ENCODE assay signal across 19 cellular contexts in the genomic region with DNA sequence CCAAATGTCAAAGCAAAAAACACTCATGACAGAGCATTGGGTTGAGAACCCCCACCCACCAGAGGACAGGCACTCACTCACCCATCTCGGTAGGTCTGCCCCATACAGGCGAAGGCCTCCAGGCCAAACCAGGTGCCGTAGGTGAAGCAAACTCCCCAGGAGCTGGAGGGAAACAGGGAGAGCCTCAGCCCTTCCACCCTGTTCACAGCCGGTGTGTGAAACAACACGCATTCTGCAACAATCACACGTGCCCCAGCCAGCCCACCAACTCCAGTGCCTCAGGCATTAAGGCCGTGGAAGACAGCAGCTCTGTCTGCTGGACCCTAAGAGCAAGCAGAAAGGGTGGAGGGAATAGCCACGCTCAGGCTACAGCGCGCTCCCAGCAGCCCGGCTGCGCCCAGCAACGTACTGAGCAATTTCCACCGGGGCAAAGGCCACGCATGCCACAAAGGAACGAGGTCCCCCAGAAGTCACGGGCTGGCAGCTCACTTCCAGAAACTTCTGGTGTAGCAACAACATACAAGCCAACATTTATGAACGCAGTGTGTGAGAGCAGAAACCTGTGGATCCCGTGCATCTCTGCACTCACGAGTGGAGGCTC. TPM values are rescaled to one million over a fixed set of nuclear protein-coding genes. Genes with fewer than 3 reads are reported as not detected.
DNase-seq lines count a peak whose midpoint lies in the region; ATAC-seq and TF ChIP-seq lines count a peak whose summit lies in the region.
"Had no signal": no experiment of that assay in that cellular context is flagged by ENCODE, and none has a peak within 500 bp of the region (broad histone marks: within the 10 kb centered on the region; RNA-seq: fewer than 3 reads in every experiment).

No MANE protein-coding gene starts in this region.

- H3K79me2 ChIP-seq in smooth muscle cell (ENCODE audit: low read depth): peaks cover 2% of the 10 kb centered on the region

- no peak overlapping the region for H3K9ac ChIP-seq in smooth muscle cell (ENCODE audit: low read depth)

- H3K36me3 ChIP-seq in Peyer's patch (peaks cover 0 to 66% (median 0%) of the 10 kb centered on the region in 3 donors), smooth muscle cell (ENCODE audit: low read depth) (no peaks in the 10 kb centered on the region)
- H3K36me3 ChIP-seq: breast epithelium had no signal

- H2AFZ ChIP-seq in smooth muscle cell (ENCODE audit: low read depth): no peak overlapping the region

- ATAC-seq in sciatic nerve: no peak
- ATAC-seq: stimulated activated memory B cell treated with anti-CD40 and anti-IgM and Interleukin-4, amounts not matched to agents 10 μg/mL and 1 μg/mL and 100 μg/mL, for 72 hours had no signal

- H4K20me1 ChIP-seq in smooth muscle cell (ENCODE audit: low read depth): no peaks in the 10 kb centered on the region

- H3K4me2 ChIP-seq in smooth muscle cell: no peak overlapping the region

- H3K4me1 ChIP-seq in Peyer's patch: no peaks in the 10 kb centered on the region
- no peaks in the 10 kb centered on the region for H3K4me1 ChIP-seq in smooth muscle cell (ENCODE audit: low read depth)
- H3K4me1 ChIP-seq: breast epithelium had no signal

- H3K27ac Mint-ChIP-seq in glutamatergic neuron (ENCODE audit: unreplicated experiment): peak overlapping the region; percentile 90
- H3K27ac Mint-ChIP-seq: CD4-positive, alpha-beta T cell; stimulated activated memory B cell treated with anti-CD40 and anti-IgM and Interleukin-4, amounts not matched to agents 10 μg/mL and 1 μg/mL and 100 μg/mL, for 72 hours had no signal

- DNase-seq in H4 (ENCODE audit: low spot score): peak; percentile 3
- peak in 2 of 3 donors; percentile 23 to 26 for DNase-seq in Peyer's patch
- DNase-seq in glutamatergic neuron: no peak
- DNase-seq in sciatic nerve (ENCODE audit: low spot score): peak; percentile 47
- no peak for DNase-seq in NOMO-1 (lab: John Stamatoyannopoulos, UW; ENCODE audit: unreplicated experiment in 2 of 2)
- DNase-seq in NCI-H2107 treated with DMSO at 0.1 percent for 48 hours (lab: John Stamatoyannopoulos, UW; ENCODE audit: unreplicated experiment): no peak
- no peak for DNase-seq in smooth muscle cell (lab: John Stamatoyannopoulos, UW; ENCODE audit: unreplicated experiment)
- DNase-seq: activated CD4-positive, alpha-beta T cell treated with anti-CD3 and anti-CD28 coated beads, Interleukin-2, amount 50 U/mL, for 4 hours; CD4-positive, alpha-beta T cell; cortex of kidney; islet precursor cell; NCI-H1048; NCI-H1694 treated with DMSO at 0.1 percent for 48 hours; NCI-H526; stimulated activated CD4-positive, alpha-beta T cell treated with anti-CD3 and anti-CD28 coated beads, Interleukin-4, amount 100 ng/mL, for 1 hour had no signal

- no peak overlapping the region for H3K27ac ChIP-seq in Peyer's patch
- no peak overlapping the region for H3K27ac ChIP-seq in smooth muscle cell (ENCODE audit: low read depth)
- H3K27ac ChIP-seq: breast epithelium, testis had no signal

- H3K9me3 Mint-ChIP-seq in glutamatergic neuron (ENCODE audit: unreplicated experiment): peaks cover 12% of the 10 kb centered on the region
- H3K9me3 Mint-ChIP-seq: CD4-positive, alpha-beta T cell; stimulated activated memory B cell treated with anti-CD40 and anti-IgM and Interleukin-4, amounts not matched to agents 10 μg/mL and 1 μg/mL and 100 μg/mL, for 72 hours had no signal

- TF ChIP-seq CTCF in Peyer's patch (IDR thresholded peaks at IDR 0.05) (no peak), glutamatergic neuron (IDR thresholded peaks at IDR 0.05; ENCODE audit: partially characterized antibody, unreplicated experiment) (no peak), smooth muscle cell (IDR thresholded peaks at IDR 0.05; ENCODE audit: borderline replicate concordance, insufficient read depth, poor library complexity, severe bottlenecking) (no peak)

- H3K9me3 ChIP-seq in Peyer's patch: no peaks in the 10 kb centered on the region
- no peaks in the 10 kb centered on the region for H3K9me3 ChIP-seq in smooth muscle cell (replicated peaks; ENCODE audit: low read depth)
- H3K9me3 ChIP-seq: breast epithelium, testis had no signal

- intact Hi-C loops in sciatic nerve (cut with DNase I): no loop called here

- no peak overlapping the region for H3K4me3 Mint-ChIP-seq in glutamatergic neuron (ENCODE audit: unreplicated experiment)
- H3K4me3 Mint-ChIP-seq: CD4-positive, alpha-beta T cell; stimulated activated memory B cell treated with anti-CD40 and anti-IgM and Interleukin-4, amounts not matched to agents 10 μg/mL and 1 μg/mL and 100 μg/mL, for 72 hours had no signal

- H3K27me3 ChIP-seq in Peyer's patch: no peaks in the 10 kb centered on the region
- no peaks in the 10 kb centered on the region for H3K27me3 ChIP-seq in smooth muscle cell (ENCODE audit: low read depth)
- H3K27me3 ChIP-seq: breast epithelium, testis had no signal

- H3K27me3 Mint-ChIP-seq in glutamatergic neuron (ENCODE audit: unreplicated experiment): peaks cover 24% of the 10 kb centered on the region
- H3K27me3 Mint-ChIP-seq: CD4-positive, alpha-beta T cell; stimulated activated memory B cell treated with anti-CD40 and anti-IgM and Interleukin-4, amounts not matched to agents 10 μg/mL and 1 μg/mL and 100 μg/mL, for 72 hours had no signal

- TF ChIP-seq POLR2A in Peyer's patch (IDR thresholded peaks at IDR 0.05): no peak

- WGBS in smooth muscle cell (ENCODE audit: low lambda C conversion rate): 91% methylated on average over 20 of the region's 20 CpGs

- H3K36me3 Mint-ChIP-seq in glutamatergic neuron (ENCODE audit: unreplicated experiment): peaks cover 24% of the 10 kb centered on the region

- H3K4me1 Mint-ChIP-seq in glutamatergic neuron (ENCODE audit: low read depth, unreplicated experiment): peaks cover 31% of the 10 kb centered on the region
- H3K4me1 Mint-ChIP-seq: stimulated activated memory B cell treated with anti-CD40 and anti-IgM and Interleukin-4, amounts not matched to agents 10 μg/mL and 1 μg/mL and 100 μg/mL, for 72 hours had no signal

- H3K4me3 ChIP-seq in Peyer's patch (no peak overlapping the region), smooth muscle cell (no peak overlapping the region)
- H3K4me3 ChIP-seq: breast epithelium, lung, testis had no signal

- no peaks in the 10 kb centered on the region for H3F3A ChIP-seq in smooth muscle cell (ENCODE audit: low read depth)

RNA-seq across cellular contexts. Expression of a gene that starts 11.4 kb away (rescaled TPM):
- 0.31 and 2.7 TPM in 2 replicates for total RNA-seq in H4 (2014; rRNA removed; shearing (Covaris generic))
- total RNA-seq in Peyer's patch (10 to 100 TPM in 1 of 4 donors, 1 to 10 TPM in 3; 1.1 to 13.2 (median 2.6) TPM), glutamatergic neuron (ENCODE audit: unreplicated experiment) (58.7 TPM), sciatic nerve (9.9 TPM), smooth muscle cell (6.4 and 10.5 TPM in 2 replicates)
- 36.5 and 40.2 TPM in 2 replicates for polyA plus RNA-seq in smooth muscle cell

RNA-seq across cellular contexts. Expression of a gene that starts 32.9 kb away (rescaled TPM):
- 27.1 and 46.4 TPM in 2 replicates for total RNA-seq in H4 (2014; rRNA removed; shearing (Covaris generic))
- total RNA-seq in Peyer's patch: 100 to 1,000 TPM in 1 of 4 donors, 10 to 100 TPM in 3; 43.7 to 172 (median 66.5) TPM
- 390 TPM for total RNA-seq in glutamatergic neuron (ENCODE audit: unreplicated experiment)
- 111 TPM for total RNA-seq in sciatic nerve
- total RNA-seq in smooth muscle cell: 33.2 and 37.7 TPM in 2 replicates
- 21.8 and 32.5 TPM in 2 replicates for polyA plus RNA-seq in smooth muscle cell

RNA-seq across cellular contexts. Expression of a gene that starts 40.3 kb away (rescaled TPM):
- total RNA-seq in H4 (2014; rRNA removed; shearing (Covaris generic)): 0.41 TPM in 1 of 2 replicates, not detected in the other
- total RNA-seq in Peyer's patch (1 to 10 TPM in 1 of 4 donors, under 1 TPM in 1, not detected in 2; 0.67 to 1.0 TPM), glutamatergic neuron (ENCODE audit: unreplicated experiment) (13.4 TPM), sciatic nerve (2.9 TPM), smooth muscle cell (1.3 and 4.1 TPM in 2 replicates)
- 15.2 and 18.0 TPM in 2 replicates for polyA plus RNA-seq in smooth muscle cell

Comparison
In these comparisons a context has a peak if more than half of its experiments do, and no peak if none do; other contexts are left out.
1. DNase-seq: peak in H4 (single experiment), Peyer's patch (2 of 3) and sciatic nerve (single experiment); none in glutamatergic neuron (single experiment), NOMO-1 (0 of 2), NCI-H2107 treated with DMSO at 0.1 percent for 48 hours (single experiment) and smooth muscle cell (single experiment).